In genomic region chr3:138922400-138922799, GRCh38 we compare ENCODE assay signal across 10 cellular contexts. TPM values are rescaled to one million over a fixed set of nuclear protein-coding genes. Genes with fewer than 3 reads are reported as not detected.
DNase-seq lines count a peak whose midpoint lies in the region; FAIRE-seq and TF ChIP-seq lines count a peak whose summit lies in the region.
"Not testable (repeated sequence)": the region's sequence is repeated elsewhere in the genome, so short reads cannot be mapped to it uniquely, and the experiment has no call there.
"Had no signal": no experiment of that assay in that cellular context is flagged by ENCODE, and none has a peak within 500 bp of the region (broad histone marks: within the 10 kb centered on the region; RNA-seq: fewer than 3 reads in every experiment).

No MANE protein-coding gene starts in this region.

- H3K27me3 ChIP-seq in SK-N-SH (ENCODE audit: insufficient read depth); brain microvascular endothelial cell (replicated peaks); keratinocyte (ENCODE audit: control insufficient read depth, extremely low read depth, insufficient read depth, low read length); skeletal muscle satellite cell (ENCODE audit: control insufficient read depth, insufficient read depth, low read length): not testable (repeated sequence)

- peak overlapping the region in 1 of 2 experiments; percentile 65; a peak in 2 of 4 replicates for H3K27ac ChIP-seq in SK-N-SH (ENCODE audit: low read depth in 2 of 2, low read length in 1 of 2)
- not testable (repeated sequence) for H3K27ac ChIP-seq in brain microvascular endothelial cell
- H3K27ac ChIP-seq in keratinocyte (ENCODE audit: control insufficient read depth, insufficient read depth, low read length), result peak overlapping the region; percentile 39

- not testable (repeated sequence) for H3K79me2 ChIP-seq in SK-N-SH (ENCODE audit: insufficient read depth); keratinocyte (ENCODE audit: control insufficient read depth, insufficient read depth, low read length)

- H3K36me3 ChIP-seq in SK-N-SH (replicated peaks in 1 of 2; ENCODE audit: control insufficient read depth in 1 of 2, insufficient read depth in 2 of 2, low read length in 1 of 2); brain microvascular endothelial cell (replicated peaks); keratinocyte (ENCODE audit: control insufficient read depth in 2 of 2, extremely low read depth in 1 of 2, insufficient read depth in 2 of 2, low read length in 2 of 2); skeletal muscle satellite cell (ENCODE audit: insufficient read depth, low read length): not testable (repeated sequence)

- peak overlapping the region; percentile 23; the same call in 1 of the 2 replicates for H3K4me3 Mint-ChIP-seq in HFFc6

- H3K9ac ChIP-seq in SK-N-SH, result not testable (repeated sequence)
- peak overlapping the region; percentile 28 for H3K9ac ChIP-seq in keratinocyte (ENCODE audit: control insufficient read depth, extremely low read depth, insufficient read depth, low read length)
- peak overlapping the region; percentile 29 for H3K9ac ChIP-seq in skeletal muscle satellite cell (ENCODE audit: low read depth, low read length)

- not testable (repeated sequence) for H3K9me2 ChIP-seq in SK-N-SH

- H3K4me2 ChIP-seq in SK-N-SH, result peak overlapping the region; percentile 69
- H3K4me2 ChIP-seq in keratinocyte (ENCODE audit: control insufficient read depth, extremely low read depth, insufficient read depth, low read depth, low read length), result peak overlapping the region; percentile 17
- H3K4me2 ChIP-seq in skeletal muscle satellite cell (ENCODE audit: low read length), result peak overlapping the region; percentile 64

- TF ChIP-seq CTCF in AG10803 (conservative IDR thresholded peaks at IDR 0.05; ENCODE audit: low read length), result not testable (repeated sequence)
- TF ChIP-seq CTCF in HFFc6 (IDR thresholded peaks at IDR 0.05) (peak; percentile 49), SK-N-SH (IDR thresholded peaks at IDR 0.05) (peak; percentile 30), brain microvascular endothelial cell (IDR thresholded peaks at IDR 0.05; ENCODE audit: low read depth, low read length, missing control alignments) (peak; percentile 34), epithelial cell of esophagus (IDR thresholded peaks at IDR 0.05; ENCODE audit: insufficient read depth, low read depth, low read length, missing control alignments) (peak; percentile 5), keratinocyte (optimal IDR thresholded peaks at IDR 0.05 in 1 of 3, IDR thresholded peaks at IDR 0.05 in 1 of 3, conservative IDR thresholded peaks at IDR 0.05 in 1 of 3; ENCODE audit: extremely low read depth in 1 of 3, insufficient read depth in 2 of 3, low read length in 3 of 3) (peak in 1 of 3 experiments; percentile 6)

- H3K36me3 Mint-ChIP-seq in HFFc6 (ENCODE audit: low read depth), result not testable (repeated sequence)

- not testable (repeated sequence) for H2AFZ ChIP-seq in SK-N-SH (ENCODE audit: low read depth); keratinocyte (ENCODE audit: control insufficient read depth, low read length)

- H3K9me3 ChIP-seq in SK-N-SH; keratinocyte (ENCODE audit: control insufficient read depth, low read depth, low read length); skeletal muscle satellite cell (replicated peaks; ENCODE audit: low read length): not testable (repeated sequence)

- peak overlapping the region; percentile 64 for H3K27ac Mint-ChIP-seq in HFFc6

- not testable (repeated sequence) for H3K9me3 Mint-ChIP-seq in HFFc6

- peaks cover 15% of the 10 kb centered on the region for H3F3A ChIP-seq in SK-N-SH (replicated peaks; ENCODE audit: insufficient read depth)

- H3K4me3 ChIP-seq in AG10803 (ENCODE audit: low read length); SK-N-SH (ENCODE audit: low read depth in 2 of 2, low read length in 1 of 2); brain microvascular endothelial cell (ENCODE audit: low read depth, low read length); epithelial cell of esophagus (ENCODE audit: low read length); keratinocyte (ENCODE audit: control insufficient read depth in 2 of 3, extremely low read depth in 1 of 3, insufficient read depth in 2 of 3, low read depth in 1 of 3, low read length in 3 of 3); skeletal muscle satellite cell (ENCODE audit: low read length): not testable (repeated sequence)

- H3K4me1 ChIP-seq in SK-N-SH (ENCODE audit: control insufficient read depth in 1 of 2, insufficient read depth in 2 of 2, low read depth in 1 of 2, low read length in 1 of 2) (peaks cover 2 to 11% of the 10 kb centered on the region in 2 experiments; a peak in 2 of 4 replicates), keratinocyte (ENCODE audit: control insufficient read depth, extremely low read depth, insufficient read depth, low read length) (peaks cover 18% of the 10 kb centered on the region), skeletal muscle satellite cell (ENCODE audit: control insufficient read depth, insufficient read depth, low read length) (peaks cover 16% of the 10 kb centered on the region)

- H4K20me1 ChIP-seq in SK-N-SH (ENCODE audit: insufficient read depth); keratinocyte (ENCODE audit: control insufficient read depth, extremely low read depth, insufficient read depth, low read length): not testable (repeated sequence)

- CTCF ChIA-PET in SK-N-SH (lab: Yijun Ruan, JAX), result interaction anchor here (1.0 to 15.8 kb wide), 20 partner anchors 10 to 517 kb away, joined by 3 to 298 read pairs (median 6); partner anchors contain the start of genes CEP70 and PIK3CB

- 75% methylated on average over 5 of the region's 6 CpGs for WGBS in SK-N-SH (ENCODE audit: low lambda C conversion rate)

- H3K9me1 ChIP-seq in keratinocyte (ENCODE audit: control insufficient read depth, extremely low read depth, insufficient read depth, low read length), result not testable (repeated sequence)

- dilution Hi-C loops in keratinocyte (cut with MboI; ENCODE audit: extremely low pct_ligation_motif_present, low sequenced_read_pairs), result loop anchor here (25.0 kb wide), 1 partner anchor 110 kb away; no protein-coding TSS in a partner anchor

- peaks cover 24% of the 10 kb centered on the region for H3K4me1 Mint-ChIP-seq in HFFc6 (ENCODE audit: low read depth)

- FAIRE-seq in keratinocyte (lab: Jason Lieb, UNC), result not testable (repeated sequence)

- DNase-seq in AG10803 (ENCODE audit: low read depth), result peak; percentile 8
- DNase-seq in HFFc6, result peak; percentile 26
- DNase-seq in NCI-H226, result peak; percentile 41
- not testable (repeated sequence) for DNase-seq in SK-N-SH; brain microvascular endothelial cell; keratinocyte (ENCODE audit: low read depth, low spot score)
- DNase-seq in epithelial cell of esophagus (ENCODE audit: low read depth), result peak; percentile 37

- not testable (repeated sequence) for H3K27me3 Mint-ChIP-seq in HFFc6 (ENCODE audit: insufficient read depth)

- TF ChIP-seq EP300 in SK-N-SH (IDR thresholded peaks at IDR 0.05; ENCODE audit: borderline replicate concordance in 1 of 2, low read depth in 1 of 2, low read length in 1 of 2), result not testable (repeated sequence)

- not testable (repeated sequence) for TF ChIP-seq RAD21 in SK-N-SH (IDR thresholded peaks at IDR 0.05; ENCODE audit: low read length)

- POLR2A ChIA-PET in SK-N-SH (lab: Yijun Ruan, JAX), result not testable (repeated sequence)

- in situ Hi-C loops in brain microvascular endothelial cell (cut with HindIII; ENCODE audit: low pct_ligation_motif_present, low sequenced_read_pairs), result loop anchor here (25.0 kb wide), 1 partner anchor 235 kb away; no protein-coding TSS in a partner anchor

RNA-seq across cellular contexts. Expression of gene FOXL2, which starts 24.5 kb away (rescaled TPM):
- total RNA-seq in HFFc6 (2021; fragmentation: NEBNext Ultra II Directional; extraction: Animal tissue kit (Norgen Biotek cat#: 25700)), result 1 to 10 TPM in 5 of 6 experiments, under 1 TPM in 1; 0.71 to 8.0 (median 7.0) TPM
- polyA plus RNA-seq in SK-N-SH (2012; rRNA removed) (not detected in 2 replicates), keratinocyte (0.25 to 0.57 TPM (median 0.26 TPM) in 3 replicates)
- not detected in 2 replicates for polyA plus RNA-seq in SK-N-SH (2012; cell fraction: cytosol; rRNA removed)
- polyA plus RNA-seq in SK-N-SH (2012; cell fraction: nucleus; rRNA removed), result 0.02 TPM in 1 of 2 replicates, not detected in the other
- polyA plus RNA-seq in keratinocyte (2011; ENCODE audit: low read depth), result 0.09 TPM
- 0.39 and 0.71 TPM in 2 replicates for polyA plus RNA-seq in keratinocyte (2011; cell fraction: cytosol; rRNA removed)
- 0.67 and 1.1 TPM in 2 replicates for polyA plus RNA-seq in keratinocyte (2011; cell fraction: nucleus; rRNA removed)
- 0.46 and 0.62 TPM in 2 replicates for polyA plus RNA-seq in keratinocyte (2012; ENCODE audit: low replicate concordance)
- 0.06 to 0.13 TPM in 2 of 3 replicates, not detected in the other for polyA minus RNA-seq in keratinocyte
- 0.77 TPM for polyA minus RNA-seq in keratinocyte (2011; cell fraction: cytosol; rRNA and poly(A)+ RNA removed)
- polyA minus RNA-seq in keratinocyte (2011; cell fraction: nucleus; rRNA and poly(A)+ RNA removed), result 0.54 and 1.1 TPM in 2 replicates
- total RNA-seq in skeletal muscle satellite cell (2012; rRNA removed), result under 0.01 and 0.25 TPM in 2 replicates
- total RNA-seq: CD4-positive, alpha-beta T cell; SK-MEL-5 had no signal

RNA-seq across cellular contexts. Expression of gene FOXL2NB, which starts 24.6 kb away (rescaled TPM):
- 1 to 10 TPM in 4 of 6 experiments, under 1 TPM in 2; 0.45 to 5.8 (median 4.6) TPM for total RNA-seq in HFFc6 (2021; fragmentation: NEBNext Ultra II Directional; extraction: Animal tissue kit (Norgen Biotek cat#: 25700))
- polyA plus RNA-seq in SK-N-SH (2012; rRNA removed), result not detected in 2 replicates
- 0.01 TPM in 1 of 2 replicates, not detected in the other for polyA plus RNA-seq in SK-N-SH (2012; cell fraction: cytosol; rRNA removed)
- 0.04 TPM in 1 of 2 replicates, not detected in the other for polyA plus RNA-seq in SK-N-SH (2012; cell fraction: nucleus; rRNA removed)
- polyA plus RNA-seq in keratinocyte, result 0.38 to 0.95 TPM (median 0.43 TPM) in 3 replicates
- 0.07 TPM for polyA plus RNA-seq in keratinocyte (2011; ENCODE audit: low read depth)
- 0.70 and 0.74 TPM in 2 replicates for polyA plus RNA-seq in keratinocyte (2011; cell fraction: cytosol; rRNA removed)
- 1.7 and 2.9 TPM in 2 replicates for polyA plus RNA-seq in keratinocyte (2011; cell fraction: nucleus; rRNA removed)
- 0.13 and 0.19 TPM in 2 replicates for polyA plus RNA-seq in keratinocyte (2012; ENCODE audit: low replicate concordance)
- polyA minus RNA-seq in keratinocyte, result 0.58 to 1.5 TPM (median 0.85 TPM) in 3 replicates
- 1.2 TPM for polyA minus RNA-seq in keratinocyte (2011; cell fraction: cytosol; rRNA and poly(A)+ RNA removed)
- 1.4 and 2.7 TPM in 2 replicates for polyA minus RNA-seq in keratinocyte (2011; cell fraction: nucleus; rRNA and poly(A)+ RNA removed)
- total RNA-seq in skeletal muscle satellite cell (2012; rRNA removed), result under 0.01 TPM in 1 of 2 replicates, not detected in the other
- total RNA-seq: CD4-positive, alpha-beta T cell; SK-MEL-5 had no signal

Comparison
In these comparisons a context has a peak if more than half of its experiments do, and no peak if none do; other contexts are left out.
1. H3K4me2 ChIP-seq: peak in every context shown above with its lines; median percentile 69 in SK-N-SH; 64 in skeletal muscle satellite cell; 17 in keratinocyte.